ENCODE assay signal across 1 cellular context in genomic region chr6:163554663-163555062, GRCh38.
TF ChIP-seq lines count a peak whose summit lies in the region.

No MANE protein-coding gene starts in this region.

TF ChIP-seq in HepG2, 621 proteins besides CTCF, POLR2A, EP300 and RAD21 (continued from another document):
- TF ChIP-seq THYN1 (CRISPR knock-in tag; IDR thresholded peaks at IDR 0.05; ENCODE audit: borderline replicate concordance, low read depth) (no peak), ZNF414 (CRISPR knock-in tag; IDR thresholded peaks at IDR 0.05) (no peak), HMG20A (CRISPR knock-in tag; IDR thresholded peaks at IDR 0.05; ENCODE audit: borderline replicate concordance) (no peak), ELF3 (CRISPR knock-in tag; IDR thresholded peaks at IDR 0.05) (0 out of 2 replicates have a peak, but pooled peaks have one; percentile 16), MLLT10 (CRISPR knock-in tag; IDR thresholded peaks at IDR 0.05) (no peak), MED8 (CRISPR knock-in tag; IDR thresholded peaks at IDR 0.05; ENCODE audit: insufficient replicate concordance) (no peak), CBX2 (IDR thresholded peaks at IDR 0.05; ENCODE audit: low read depth, low read length) (no peak), CBX2 (CRISPR knock-in tag; IDR thresholded peaks at IDR 0.05; ENCODE audit: low read depth) (no peak), MIXL1 (CRISPR knock-in tag; IDR thresholded peaks at IDR 0.05) (0 out of 2 replicates have a peak, but pooled peaks have one; percentile 20), PITX1 (CRISPR knock-in tag; IDR thresholded peaks at IDR 0.05) (no peak), MED1 (CRISPR knock-in tag; IDR thresholded peaks at IDR 0.05) (0 out of 2 replicates have a peak, but pooled peaks have one; percentile 15), ZBTB25 (CRISPR knock-in tag; IDR thresholded peaks at IDR 0.05) (0 out of 2 replicates have a peak, but pooled peaks have one; percentile 27), HOMEZ (CRISPR knock-in tag; IDR thresholded peaks at IDR 0.05; ENCODE audit: low read depth) (0 out of 2 replicates have a peak, but pooled peaks have one; percentile 33), HBP1 (CRISPR knock-in tag; IDR thresholded peaks at IDR 0.05; ENCODE audit: low read depth) (no peak), RXRB (CRISPR knock-in tag; IDR thresholded peaks at IDR 0.05; ENCODE audit: borderline replicate concordance) (peak; percentile 12; the same call in 1 of the 2 replicates), ZNF576 (CRISPR knock-in tag; IDR thresholded peaks at IDR 0.05) (no peak), ZNF33A (CRISPR knock-in tag; IDR thresholded peaks at IDR 0.05; ENCODE audit: borderline replicate concordance) (no peak), ETV6 (CRISPR knock-in tag; conservative IDR thresholded peaks at IDR 0.05) (no peak), ARID3A (IDR thresholded peaks at IDR 0.05; ENCODE audit: low read depth, low read length) (peak; percentile 44; the same call in 1 of the 2 replicates), ZBTB34 (CRISPR knock-in tag; IDR thresholded peaks at IDR 0.05) (no peak), ZNF326 (CRISPR knock-in tag; IDR thresholded peaks at IDR 0.05; ENCODE audit: borderline replicate concordance) (no peak), CHD2 (IDR thresholded peaks at IDR 0.05; ENCODE audit: low read depth, low read length) (no peak), KDM5A (IDR thresholded peaks at IDR 0.05; ENCODE audit: borderline replicate concordance, low read length) (no peak)
TF ChIP-seq in HepG2: peak in this region for 12.
